In genomic region chr1:1306661-1307260, GRCh38 we compare ENCODE assay signal across 9 cellular contexts. TPM values are rescaled to one million over a fixed set of nuclear protein-coding genes. Genes with fewer than 3 reads are reported as not detected.
DNase-seq lines count a peak whose midpoint lies in the region; ATAC-seq and TF ChIP-seq lines count a peak whose summit lies in the region.
"Had no signal": no experiment of that assay in that cellular context is flagged by ENCODE, and none has a peak within 500 bp of the region (broad histone marks: within the 10 kb centered on the region; RNA-seq: fewer than 3 reads in every experiment).

No MANE protein-coding gene starts in this region.

- no peaks in the 10 kb centered on the region for H3K27me3 ChIP-seq in iPS-15b (ENCODE audit: control insufficient read depth, insufficient read depth, low read length)

- H3K27me3 Mint-ChIP-seq in activated CD4-positive, alpha-beta memory T cell treated with anti-CD3 and anti-CD28 coated beads, Interleukin-2, amount 10 ng/mL, durations not matched to agents 7 days and 5 days = no peaks in the 10 kb centered on the region
- no peaks in the 10 kb centered on the region for H3K27me3 Mint-ChIP-seq in stimulated activated naive CD8-positive, alpha-beta T cell treated with anti-CD3 and anti-CD28 coated beads, Interleukin-15, amount 100 ng/mL, for 72 hours

- H3K9me3 Mint-ChIP-seq in activated CD4-positive, alpha-beta memory T cell treated with anti-CD3 and anti-CD28 coated beads, Interleukin-2, amount 10 ng/mL, durations not matched to agents 7 days and 5 days = no peaks in the 10 kb centered on the region
- H3K9me3 Mint-ChIP-seq in stimulated activated naive CD8-positive, alpha-beta T cell treated with anti-CD3 and anti-CD28 coated beads, Interleukin-15, amount 100 ng/mL, for 72 hours = no peaks in the 10 kb centered on the region

- H3K4me3 Mint-ChIP-seq in activated CD4-positive, alpha-beta memory T cell treated with anti-CD3 and anti-CD28 coated beads, Interleukin-2, amount 10 ng/mL, durations not matched to agents 7 days and 5 days = peak overlapping the region; percentile 79
- H3K4me3 Mint-ChIP-seq in stimulated activated naive CD8-positive, alpha-beta T cell treated with anti-CD3 and anti-CD28 coated beads, Interleukin-15, amount 100 ng/mL, for 72 hours = peak overlapping the region; percentile 86 to 91

- H3K4me1 ChIP-seq in iPS-15b (ENCODE audit: control insufficient read depth, insufficient read depth, low read length) = peaks cover 7% of the 10 kb centered on the region

- POLR2A ChIA-PET in activated CD4-positive, alpha-beta memory T cell treated with anti-CD3 and anti-CD28 coated beads, Interleukin-2, amount 10 ng/mL, durations not matched to agents 7 days and 5 days (lab: Charles Lee) = interaction anchor here (0.7 to 1.0 kb wide), 2 partner anchors 68 to 267 kb away, joined by 3 to 5 read pairs; partner anchors contain the start of gene AURKAIP1

- H3K4me1 Mint-ChIP-seq in activated CD4-positive, alpha-beta memory T cell treated with anti-CD3 and anti-CD28 coated beads, Interleukin-2, amount 10 ng/mL, durations not matched to agents 7 days and 5 days = peaks cover 30% of the 10 kb centered on the region
- H3K4me1 Mint-ChIP-seq in stimulated activated naive CD8-positive, alpha-beta T cell treated with anti-CD3 and anti-CD28 coated beads, Interleukin-15, amount 100 ng/mL, for 72 hours = peaks cover 48% of the 10 kb centered on the region

- peak overlapping the region; percentile 64 for H3K4me3 ChIP-seq in iPS-15b (ENCODE audit: low read depth, low read length)

- no peak for ATAC-seq in stimulated activated naive CD8-positive, alpha-beta T cell treated with anti-CD3 and anti-CD28 coated beads, Interleukin-15, amount 100 ng/mL, for 72 hours
- no peak for ATAC-seq in omental fat pad (ENCODE audit: low FRiP score)
- no peak for ATAC-seq in GM21423 (IDR thresholded peaks at IDR 0.05; ENCODE audit: unreplicated experiment)

- no peak for TF ChIP-seq CTCF in omental fat pad (IDR thresholded peaks at IDR 0.05)

- H3K9ac ChIP-seq in iPS-15b (ENCODE audit: low read depth, low read length) = no peak overlapping the region

- no peaks in the 10 kb centered on the region for H3K9me3 ChIP-seq in iPS-15b (ENCODE audit: control insufficient read depth, insufficient read depth, low read length)

- CTCF ChIA-PET in activated CD4-positive, alpha-beta memory T cell treated with anti-CD3 and anti-CD28 coated beads, Interleukin-2, amount 10 ng/mL, durations not matched to agents 7 days and 5 days (lab: Charles Lee) = no interaction called here

- H3K27ac Mint-ChIP-seq in activated CD4-positive, alpha-beta memory T cell treated with anti-CD3 and anti-CD28 coated beads, Interleukin-2, amount 10 ng/mL, durations not matched to agents 7 days and 5 days = peak overlapping the region; percentile 86
- H3K27ac Mint-ChIP-seq in stimulated activated naive CD8-positive, alpha-beta T cell treated with anti-CD3 and anti-CD28 coated beads, Interleukin-15, amount 100 ng/mL, for 72 hours = peak overlapping the region in 1 of 2 donors; percentile 67

- peaks cover 6% of the 10 kb centered on the region for H3K36me3 Mint-ChIP-seq in activated CD4-positive, alpha-beta memory T cell treated with anti-CD3 and anti-CD28 coated beads, Interleukin-2, amount 10 ng/mL, durations not matched to agents 7 days and 5 days (ENCODE audit: low read depth)

- DNase-seq in DMS53 (lab: John Stamatoyannopoulos, UW) = peak; percentile 58
- no peak for DNase-seq in DMS53 treated with DMSO at 0.1 percent for 48 hours (lab: John Stamatoyannopoulos, UW; ENCODE audit: unreplicated experiment)
- DNase-seq in activated CD4-positive, alpha-beta memory T cell treated with anti-CD3 and anti-CD28 coated beads, Interleukin-2, amount 10 ng/mL, durations not matched to agents 7 days and 5 days = no peak
- no peak for DNase-seq in stimulated activated naive CD8-positive, alpha-beta T cell treated with anti-CD3 and anti-CD28 coated beads, Interleukin-15, amount 100 ng/mL, for 72 hours
- DNase-seq in omental fat pad (ENCODE audit: low spot score) = no peak
- DNase-seq in cortex of kidney (lab: John Stamatoyannopoulos, UW) = no peak
- DNase-seq: NK-92 treated with Interleukin-12 subunit alpha and Interleukin-12 subunit beta, amount 100 ng/mL, for 24 hours had no signal

- H3K36me3 ChIP-seq in iPS-15b (ENCODE audit: control insufficient read depth, insufficient read depth, low read length) = peaks cover 24% of the 10 kb centered on the region

RNA-seq across cellular contexts. Expression of gene ACAP3, which starts 1.0 kb away (rescaled TPM):
- total RNA-seq in activated CD4-positive, alpha-beta memory T cell treated with anti-CD3 and anti-CD28 coated beads, Interleukin-2, amount 10 ng/mL, durations not matched to agents 7 days and 5 days = 10 to 100 TPM; 64.4 to 72.3 TPM
- total RNA-seq in omental fat pad = 10 to 100 TPM; 19.2 to 41.8 (median 38.1) TPM

RNA-seq across cellular contexts. Expression of gene PUSL1, which starts 1.6 kb away (rescaled TPM):
- total RNA-seq in activated CD4-positive, alpha-beta memory T cell treated with anti-CD3 and anti-CD28 coated beads, Interleukin-2, amount 10 ng/mL, durations not matched to agents 7 days and 5 days = 10 to 100 TPM; 17.9 to 20.0 TPM
- 10 to 100 TPM; 15.7 to 26.0 (median 17.5) TPM for total RNA-seq in omental fat pad

RNA-seq across cellular contexts. Expression of gene INTS11, which starts 17.7 kb away (rescaled TPM):
- 100 to 1,000 TPM; 109 to 111 TPM for total RNA-seq in activated CD4-positive, alpha-beta memory T cell treated with anti-CD3 and anti-CD28 coated beads, Interleukin-2, amount 10 ng/mL, durations not matched to agents 7 days and 5 days
- 100 to 1,000 TPM in 1 of 4 donors, 10 to 100 TPM in 3; 71.9 to 103 (median 86.2) TPM for total RNA-seq in omental fat pad

RNA-seq across cellular contexts. Expression of gene CPTP, which starts 17.8 kb away (rescaled TPM):
- total RNA-seq in activated CD4-positive, alpha-beta memory T cell treated with anti-CD3 and anti-CD28 coated beads, Interleukin-2, amount 10 ng/mL, durations not matched to agents 7 days and 5 days = 10 to 100 TPM; 19.8 to 21.9 TPM
- total RNA-seq in omental fat pad = 10 to 100 TPM in 2 of 4 donors, 1 to 10 TPM in 2; 8.5 to 18.6 (median 11.5) TPM

RNA-seq across cellular contexts. Expression of gene TAS1R3, which starts 24.3 kb away (rescaled TPM):
- total RNA-seq in activated CD4-positive, alpha-beta memory T cell treated with anti-CD3 and anti-CD28 coated beads, Interleukin-2, amount 10 ng/mL, durations not matched to agents 7 days and 5 days = under 1 TPM; 0.75 to 0.78 TPM
- total RNA-seq in omental fat pad = under 1 TPM; 0.12 to 0.32 (median 0.16) TPM
